In genomic region chr1:161044908-161045748, GRCh38 we compare ENCODE assay signal across 1 cellular context.
TF ChIP-seq lines count a peak whose summit lies in the region.

No MANE protein-coding gene starts in this region.

TF ChIP-seq in K562, 482 proteins besides CTCF, POLR2A, EP300 and RAD21 (continued from another document and continues in another):
- TF ChIP-seq UBTF (IDR thresholded peaks at IDR 0.05; ENCODE audit: borderline replicate concordance in 1 of 2, low read depth in 2 of 2, low read length in 2 of 2) (peak; percentile 53 to 88; a peak in 2 of 4 replicates), ZNF146 (CRISPR knock-in tag; IDR thresholded peaks at IDR 0.05; ENCODE audit: unreplicated experiment) (no peak), RCOR1 (IDR thresholded peaks at IDR 0.05; ENCODE audit: borderline replicate concordance in 1 of 2, low read depth in 2 of 2, low read length in 2 of 2) (peak in 1 of 2 experiments; percentile 22; a peak in 1 of 4 replicates), NRF1 (conservative IDR thresholded peaks at IDR 0.05 in 1 of 2, IDR thresholded peaks at IDR 0.05 in 1 of 2) (peak in 1 of 2 experiments; percentile 71; a peak in 2 of 4 replicates), MYC (IDR thresholded peaks at IDR 0.05; ENCODE audit: low read depth, low read length) (0 out of 2 replicates have a peak, but pooled peaks have one; percentile 10), MYC (CRISPR knock-in tag; IDR thresholded peaks at IDR 0.05; ENCODE audit: borderline replicate concordance, low read depth) (no peak), HDAC6 (IDR thresholded peaks at IDR 0.05; ENCODE audit: low read depth, low read length) (no peak), FOXP4 (CRISPR knock-in tag; IDR thresholded peaks at IDR 0.05; ENCODE audit: borderline replicate concordance) (no peak), CREB1 (IDR thresholded peaks at IDR 0.05) (no peak), CREB1 (CRISPR knock-in tag; IDR thresholded peaks at IDR 0.05) (0 out of 2 replicates have a peak, but pooled peaks have one; percentile 13), CHD2 (IDR thresholded peaks at IDR 0.05; ENCODE audit: low read depth, low read length) (no peak), NUFIP1 (IDR thresholded peaks at IDR 0.05; ENCODE audit: partially characterized antibody) (no peak), GTF3C2 (IDR thresholded peaks at IDR 0.05; ENCODE audit: borderline replicate concordance, extremely low read depth, insufficient read length) (no peak), ZNF444 (CRISPR knock-in tag; IDR thresholded peaks at IDR 0.05) (no peak), ZBTB1 (CRISPR knock-in tag; IDR thresholded peaks at IDR 0.05; ENCODE audit: borderline replicate concordance, low read depth) (no peak), ETS1 (conservative IDR thresholded peaks at IDR 0.05; ENCODE audit: control insufficient read depth, low read depth, low read length) (0 out of 2 replicates have a peak, but pooled peaks have one; percentile 30), KLF10 (CRISPR knock-in tag; IDR thresholded peaks at IDR 0.05) (no peak), ELF2 (CRISPR knock-in tag; IDR thresholded peaks at IDR 0.05) (no peak), FOXA1 (IDR thresholded peaks at IDR 0.05; ENCODE audit: borderline replicate concordance) (no peak), ASH1L (IDR thresholded peaks at IDR 0.05; ENCODE audit: borderline replicate concordance, low read depth, partially characterized antibody) (no peak), WHSC1 (IDR thresholded peaks at IDR 0.05; ENCODE audit: low read length) (no peak), ZNF518B (CRISPR knock-in tag; IDR thresholded peaks at IDR 0.05) (no peak), POLR2G (IDR thresholded peaks at IDR 0.05; ENCODE audit: low read depth, low read length) (peak; percentile 83), TEAD2 (tag; IDR thresholded peaks at IDR 0.05) (no peak), TAF9B (IDR thresholded peaks at IDR 0.05; ENCODE audit: partially characterized antibody) (peak; percentile 38), SAP30 (IDR thresholded peaks at IDR 0.05; ENCODE audit: borderline replicate concordance, insufficient read depth, low read depth, low read length, poor library complexity, severe bottlenecking) (peak; percentile 38), DACH1 (IDR thresholded peaks at IDR 0.05; ENCODE audit: partially characterized antibody) (no peak), ZNF449 (CRISPR knock-in tag; IDR thresholded peaks at IDR 0.05) (no peak), GATA2 (CRISPR knock-in tag; IDR thresholded peaks at IDR 0.05) (peak; percentile 79), CREB3L1 (IDR thresholded peaks at IDR 0.05; ENCODE audit: borderline replicate concordance, low read depth) (peak; percentile 34; the same call in 1 of the 2 replicates), EZH2 (IDR thresholded peaks at IDR 0.05; ENCODE audit: borderline replicate concordance, low read depth, low read length) (no peak), RBBP5 (IDR thresholded peaks at IDR 0.05; ENCODE audit: borderline replicate concordance, insufficient read depth, low read length, poor library complexity, severe bottlenecking) (peak; percentile 59), PTRF (tag; IDR thresholded peaks at IDR 0.05) (no peak), POLR3G (IDR thresholded peaks at IDR 0.05; ENCODE audit: extremely low read depth, insufficient read length, insufficient replicate concordance) (no peak), ZNF589 (CRISPR knock-in tag; IDR thresholded peaks at IDR 0.05; ENCODE audit: low read depth) (no peak; the same call in 1 of the 2 replicates), ZNF436 (CRISPR knock-in tag; IDR thresholded peaks at IDR 0.05) (no peak), ELK3 (CRISPR knock-in tag; IDR thresholded peaks at IDR 0.05) (no peak), RBM22 (IDR thresholded peaks at IDR 0.05; ENCODE audit: low read depth, low read length, poor library complexity, severe bottlenecking) (no peak), RBM14 (IDR thresholded peaks at IDR 0.05; ENCODE audit: borderline replicate concordance, insufficient read depth, low read depth, low read length) (no peak), ZFPM2 (CRISPR knock-in tag; IDR thresholded peaks at IDR 0.05) (0 out of 2 replicates have a peak, but pooled peaks have one; percentile 23), ZNF140 (CRISPR knock-in tag; IDR thresholded peaks at IDR 0.05) (no peak), E2F1 (CRISPR knock-in tag; IDR thresholded peaks at IDR 0.05) (no peak; the same call in 1 of the 2 replicates), GTF2E2 (tag; IDR thresholded peaks at IDR 0.05) (no peak), ZBTB9 (CRISPR knock-in tag; IDR thresholded peaks at IDR 0.05) (no peak)
